Comparison of ENCODE assay signal across 24 cellular contexts in genomic region chr1:71357708-71358107, GRCh38.
A peak's percentile ranks its signal among the peaks of the same experiment; 100 is the strongest.
DNase-seq lines count a peak whose midpoint lies in the region; ATAC-seq, FAIRE-seq and TF ChIP-seq lines count a peak whose summit lies in the region.
"Had no signal": no experiment of that assay in that cellular context is flagged by ENCODE, and none has a peak within 500 bp of the region (broad histone marks: within the 10 kb centered on the region; RNA-seq: fewer than 3 reads in every experiment).

No MANE protein-coding gene starts in this region.

- WGBS in H9 (ENCODE audit: extremely low coverage, insufficient read length, low lambda C conversion rate), result no CpG with 5 or more reads among the region's 9 CpGs
- WGBS in SK-N-SH (ENCODE audit: low lambda C conversion rate), result 62% methylated on average over 5 of the region's 9 CpGs

- H4K5ac ChIP-seq in H9 (ENCODE audit: insufficient read length, low read depth, low read length), result no peak overlapping the region

- H3K23ac ChIP-seq in H9 (ENCODE audit: insufficient read length, low read depth, low read length), result no peak overlapping the region

- no peak for TF ChIP-seq EP300 in SK-N-SH (IDR thresholded peaks at IDR 0.05; ENCODE audit: borderline replicate concordance in 1 of 2, low read depth in 1 of 2, low read length in 1 of 2)

- H3K79me2 ChIP-seq in H9 (ENCODE audit: insufficient read depth, low read length) (no peaks in the 10 kb centered on the region), SK-N-SH (ENCODE audit: insufficient read depth) (no peaks in the 10 kb centered on the region)
- H3K79me2 ChIP-seq: parathyroid adenoma had no signal

- H3K4me3 Mint-ChIP-seq in H9, result no peak overlapping the region
- H3K4me3 Mint-ChIP-seq in stimulated activated effector memory CD8-positive, alpha-beta T cell treated with anti-CD3 and anti-CD28 coated beads, Interleukin-12 subunit alpha, Interleukin-12 subunit beta, amount 100 ng/mL, for 72 hours, result no peak overlapping the region
- H3K4me3 Mint-ChIP-seq in mesothelial cell of epicardium, result no peak overlapping the region
- H3K4me3 Mint-ChIP-seq: activated T-cell treated with anti-CD3 and anti-CD28 coated beads, Interleukin-2, amount 50 U/mL, for 4 hours; CD8-positive, alpha-beta T cell; natural killer cell had no signal

- no peak overlapping the region for H4K8ac ChIP-seq in H9 (replicated peaks; ENCODE audit: insufficient read length, low read depth, low read length)

- no peak overlapping the region for H3K4ac ChIP-seq in H9 (ENCODE audit: low read depth, low read length)

- no peak overlapping the region for H2BK120ac ChIP-seq in H9 (ENCODE audit: low read depth, low read length, poor library complexity, severe bottlenecking)

- H3K14ac ChIP-seq in H9 (ENCODE audit: insufficient read depth, low read length), result no peak overlapping the region

- TF ChIP-seq RAD21 in SK-N-SH (IDR thresholded peaks at IDR 0.05; ENCODE audit: low read length), result no peak

- no peak overlapping the region for H2AFZ ChIP-seq in H9 (ENCODE audit: low read length)
- H2AFZ ChIP-seq in SK-N-SH (ENCODE audit: low read depth), result no peak overlapping the region
- H2AFZ ChIP-seq: parathyroid adenoma had no signal

- no peaks in the 10 kb centered on the region for H3K9me2 ChIP-seq in SK-N-SH

- H3K9me3 ChIP-seq in H9 (ENCODE audit: control insufficient read depth, low read depth, low read length) (no peaks in the 10 kb centered on the region), SK-N-SH (no peaks in the 10 kb centered on the region)
- H3K9me3 ChIP-seq: right lobe of liver had no signal

- no peak overlapping the region for H4K91ac ChIP-seq in H9 (ENCODE audit: insufficient read length, low read depth, low read length)

- H2BK12ac ChIP-seq in H9 (ENCODE audit: insufficient read length, low read depth, low read length), result no peak overlapping the region

- H3K27ac Mint-ChIP-seq in H9, result no peak overlapping the region
- H3K27ac Mint-ChIP-seq in stimulated activated effector memory CD8-positive, alpha-beta T cell treated with anti-CD3 and anti-CD28 coated beads, Interleukin-12 subunit alpha, Interleukin-12 subunit beta, amount 100 ng/mL, for 72 hours, result no peak overlapping the region
- H3K27ac Mint-ChIP-seq in mesothelial cell of epicardium, result no peak overlapping the region
- H3K27ac Mint-ChIP-seq: CD8-positive, alpha-beta T cell; natural killer cell had no signal

- H3K9ac ChIP-seq in H9 (ENCODE audit: extremely low read depth, insufficient read length, low read length), result no peak overlapping the region
- H3K9ac ChIP-seq in SK-N-SH, result no peak overlapping the region
- H3K9ac ChIP-seq: parathyroid adenoma had no signal

- H3K4me2 ChIP-seq in H9 (ENCODE audit: insufficient read depth, insufficient read length, low read length) (no peak overlapping the region), SK-N-SH (no peak overlapping the region)

- peak; percentile 64 for TF ChIP-seq CTCF in H9 (conservative IDR thresholded peaks at IDR 0.05)
- TF ChIP-seq CTCF in bronchial epithelial cell (IDR thresholded peaks at IDR 0.05; ENCODE audit: insufficient read depth, low read length, severe bottlenecking), result peak; percentile 32
- no peak for TF ChIP-seq CTCF in mesothelial cell of epicardium (IDR thresholded peaks at IDR 0.05; ENCODE audit: unreplicated experiment)
- no peak for TF ChIP-seq CTCF in SK-N-SH (IDR thresholded peaks at IDR 0.05)

- no peaks in the 10 kb centered on the region for H3K9me3 Mint-ChIP-seq in H9
- H3K9me3 Mint-ChIP-seq in stimulated activated effector memory CD8-positive, alpha-beta T cell treated with anti-CD3 and anti-CD28 coated beads, Interleukin-12 subunit alpha, Interleukin-12 subunit beta, amount 100 ng/mL, for 72 hours, result peaks cover 35% of the 10 kb centered on the region
- peaks cover 24% of the 10 kb centered on the region for H3K9me3 Mint-ChIP-seq in mesothelial cell of epicardium

- H3K18ac ChIP-seq in H9 (ENCODE audit: insufficient read length, low read depth, low read length), result no peak overlapping the region

- no peak overlapping the region for H3T11ph ChIP-seq in H9 (ENCODE audit: low read length)

- no peak overlapping the region for H3K56ac ChIP-seq in H9 (ENCODE audit: insufficient read length, low read depth, low read length)

- FAIRE-seq in bronchial epithelial cell (lab: Jason Lieb, UNC), result no peak
- FAIRE-seq: frontal cortex, GM19239 had no signal

- H3F3A ChIP-seq in SK-N-SH (replicated peaks; ENCODE audit: insufficient read depth), result no peaks in the 10 kb centered on the region

- POLR2A ChIA-PET in SK-N-SH (lab: Yijun Ruan, JAX), result no interaction called here

- H3K23me2 ChIP-seq in H9 (ENCODE audit: insufficient read length, low read depth, low read length, poor library complexity, severe bottlenecking), result no peaks in the 10 kb centered on the region

- H3K4me3 ChIP-seq in bronchial epithelial cell (ENCODE audit: low read depth, low read length) (no peak overlapping the region), SK-N-SH (ENCODE audit: low read depth in 2 of 2, low read length in 1 of 2) (no peak overlapping the region)
- H3K4me3 ChIP-seq: right lobe of liver had no signal

- H2BK15ac ChIP-seq in H9 (ENCODE audit: low read depth, low read length), result no peak overlapping the region

- H2BK20ac ChIP-seq in H9 (ENCODE audit: low read depth, low read length, poor library complexity, severe bottlenecking), result no peak overlapping the region

- H3K27me3 Mint-ChIP-seq in H9 (ENCODE audit: low read depth) (no peaks in the 10 kb centered on the region), mesothelial cell of epicardium (ENCODE audit: low read depth) (no peaks in the 10 kb centered on the region)

- H3K27ac ChIP-seq in H9 (ENCODE audit: insufficient read length, low read depth, low read length), result no peak overlapping the region
- no peak overlapping the region for H3K27ac ChIP-seq in SK-N-SH (ENCODE audit: low read depth in 2 of 2, low read length in 1 of 2)
- H3K27ac ChIP-seq: parathyroid adenoma, right lobe of liver had no signal

- H3K27me3 ChIP-seq in H9 (ENCODE audit: insufficient read depth, low read length), result no peaks in the 10 kb centered on the region
- H3K27me3 ChIP-seq in bronchial epithelial cell (ENCODE audit: control insufficient read depth, insufficient read depth, low read length), result no peaks in the 10 kb centered on the region
- no peaks in the 10 kb centered on the region for H3K27me3 ChIP-seq in SK-N-SH (ENCODE audit: insufficient read depth)
- H3K27me3 ChIP-seq: right lobe of liver had no signal

- H2BK5ac ChIP-seq in H9 (ENCODE audit: insufficient read length, low read length), result no peak overlapping the region

- H4K20me1 ChIP-seq in H9 (ENCODE audit: control insufficient read depth, insufficient read depth, insufficient read length) (no peaks in the 10 kb centered on the region), SK-N-SH (ENCODE audit: insufficient read depth) (no peaks in the 10 kb centered on the region)

- H3K36me3 ChIP-seq in bronchial epithelial cell (ENCODE audit: control insufficient read depth, insufficient read depth, low read length) (no peaks in the 10 kb centered on the region), SK-N-SH (replicated peaks in 1 of 2; ENCODE audit: control insufficient read depth in 1 of 2, insufficient read depth in 2 of 2, low read length in 1 of 2) (no peaks in the 10 kb centered on the region)
- H3K36me3 ChIP-seq: right lobe of liver had no signal

- H3K4me1 Mint-ChIP-seq in H9, result no peaks in the 10 kb centered on the region
- no peaks in the 10 kb centered on the region for H3K4me1 Mint-ChIP-seq in stimulated activated effector memory CD8-positive, alpha-beta T cell treated with anti-CD3 and anti-CD28 coated beads, Interleukin-12 subunit alpha, Interleukin-12 subunit beta, amount 100 ng/mL, for 72 hours
- H3K4me1 Mint-ChIP-seq in mesothelial cell of epicardium, result no peaks in the 10 kb centered on the region
- H3K4me1 Mint-ChIP-seq: natural killer cell had no signal

- ATAC-seq in stimulated activated effector memory CD8-positive, alpha-beta T cell treated with anti-CD3 and anti-CD28 coated beads, Interleukin-12 subunit alpha, Interleukin-12 subunit beta, amount 100 ng/mL, for 72 hours, result peak; percentile 32
- ATAC-seq in HG02938 (IDR thresholded peaks at IDR 0.05; ENCODE audit: unreplicated experiment) (no peak), HG03460 (IDR thresholded peaks at IDR 0.05; ENCODE audit: unreplicated experiment) (no peak)
- ATAC-seq: activated T-cell treated with anti-CD3 and anti-CD28 coated beads, Interleukin-2, amount 50 U/mL, for 4 hours; CD8-positive, alpha-beta T cell; natural killer cell; Right ventricle myocardium inferior had no signal

- H3K36me3 Mint-ChIP-seq in H9 (ENCODE audit: insufficient read depth in 1 of 3, low read depth in 3 of 3) (peaks cover 0 to 2% (median 0%) of the 10 kb centered on the region in 3 experiments; a peak in 1 of 7 replicates), mesothelial cell of epicardium (no peaks in the 10 kb centered on the region)
- no peaks in the 10 kb centered on the region for H3K36me3 Mint-ChIP-seq in stimulated activated effector memory CD8-positive, alpha-beta T cell treated with anti-CD3 and anti-CD28 coated beads, Interleukin-12 subunit alpha, Interleukin-12 subunit beta, amount 100 ng/mL, for 72 hours
- H3K36me3 Mint-ChIP-seq: CD8-positive, alpha-beta T cell; natural killer cell had no signal

- H3K4me1 ChIP-seq in H9 (ENCODE audit: insufficient read depth, low read length) (no peaks in the 10 kb centered on the region), SK-N-SH (ENCODE audit: control insufficient read depth in 1 of 2, insufficient read depth in 2 of 2, low read depth in 1 of 2, low read length in 1 of 2) (no peaks in the 10 kb centered on the region)
- H3K4me1 ChIP-seq: parathyroid adenoma, right lobe of liver had no signal

- H3K79me1 ChIP-seq in H9 (ENCODE audit: insufficient read depth, low read depth, low read length, poor library complexity, severe bottlenecking), result no peaks in the 10 kb centered on the region

- peak; percentile 83 for DNase-seq in H9
- DNase-seq in bronchial epithelial cell (ENCODE audit: low read depth), result no peak
- DNase-seq in iPS-NIHi11 (ENCODE audit: low spot score), result peak; percentile 14
- no peak for DNase-seq in stimulated activated effector memory CD8-positive, alpha-beta T cell treated with anti-CD3 and anti-CD28 coated beads, Interleukin-12 subunit alpha, Interleukin-12 subunit beta, amount 100 ng/mL, for 72 hours (ENCODE audit: low spot score in 2 of 2)
- no peak for DNase-seq in mesothelial cell of epicardium (ENCODE audit: low spot score in 2 of 2, unreplicated experiment in 2 of 2)
- DNase-seq in SK-N-SH, result no peak
- DNase-seq: activated naive CD4-positive, alpha-beta T cell treated with Interleukin-2 at 50 U/mL for 16 hours; activated T-cell treated with anti-CD3 and anti-CD28 coated beads, Interleukin-2, amount 50 U/mL, for 4 hours; amniotic stem cell; CD8-positive, alpha-beta T cell; central memory CD4-positive, alpha-beta T cell; erythroblast; natural killer cell; NCI-H1092; NCI-H1930; NCI-H226; SW 1271 had no signal

- CTCF ChIA-PET in SK-N-SH (lab: Yijun Ruan, JAX), result interaction anchor here (1.6 kb wide), 1 partner anchor 14 kb away, joined by 5 read pairs; no protein-coding TSS in a partner anchor

- H2AK5ac ChIP-seq in H9 (ENCODE audit: insufficient read length, low read length), result no peak overlapping the region

TF ChIP-seq in SK-N-SH, 30 proteins besides CTCF, POLR2A, EP300 and RAD21:
- no peak for TF ChIP-seq POLR2AphosphoS5 (IDR thresholded peaks at IDR 0.05; ENCODE audit: low read depth, low read length)

Comparison
In these comparisons a context has a peak if more than half of its experiments do, and no peak if none do; other contexts are left out.
1. DNase-seq: peak in H9 (single experiment) and iPS-NIHi11 (single experiment); none in bronchial epithelial cell (single experiment), stimulated activated effector memory CD8-positive, alpha-beta T cell treated with anti-CD3 and anti-CD28 coated beads, Interleukin-12 subunit alpha, Interleukin-12 subunit beta, amount 100 ng/mL, for 72 hours (0 of 2), mesothelial cell of epicardium (0 of 2) and SK-N-SH (single experiment).
2. CTCF ChIP-seq: peak in H9 (single experiment) and bronchial epithelial cell (single experiment); none in mesothelial cell of epicardium (single experiment) and SK-N-SH (single experiment).